ENCODE assay signal across 22 cellular contexts in genomic region chr13:88411696-88412095, GRCh38.
"Had no signal": no experiment of that assay in that cellular context is flagged by ENCODE, and none has a peak within 500 bp of the region (broad histone marks: within the 10 kb centered on the region; RNA-seq: fewer than 3 reads in every experiment).

No MANE protein-coding gene starts in this region.

- H3K79me2 ChIP-seq: hepatocyte had no signal

- H3K27me3 ChIP-seq: colonic mucosa, esophagus squamous epithelium, gastrocnemius medialis, heart left ventricle, hepatocyte, left lung had no signal

- ATAC-seq: effector memory CD8-positive, alpha-beta T cell; esophagus mucosa; gastrocnemius medialis; heart left ventricle; left cardiac atrium; left lung; left ventricle myocardium superior; lower lobe of right lung; mucosa of descending colon had no signal

- H3K4me1 ChIP-seq: colonic mucosa, esophagus squamous epithelium, gastrocnemius medialis, heart left ventricle, left lung, lower lobe of right lung had no signal

- H3K36me3 ChIP-seq: colonic mucosa, esophagus squamous epithelium, gastrocnemius medialis, heart left ventricle, left lung, lower lobe of right lung had no signal

- H3K27ac ChIP-seq: colonic mucosa, epithelial cell of prostate, esophagus squamous epithelium, gastrocnemius medialis, heart left ventricle, hepatocyte, left lung, lower lobe of right lung had no signal

- H3K4me2 ChIP-seq: hepatocyte had no signal

- H3K9me3 ChIP-seq: colonic mucosa, esophagus squamous epithelium, gastrocnemius medialis, left lung, lower lobe of right lung, mucosa of descending colon had no signal

- H3K4me3 ChIP-seq: colonic mucosa, esophagus squamous epithelium, gastrocnemius medialis, heart left ventricle, hepatocyte, left lung, lower lobe of right lung, mucosa of descending colon had no signal

- DNase-seq: colonic mucosa; cortex of kidney; effector CD8-positive, alpha-beta T cell; effector memory CD8-positive, alpha-beta T cell; endodermal cell; erythroblast; esophagus squamous epithelium; foreskin fibroblast; foreskin melanocyte; gastrocnemius medialis; glutamatergic neuron; heart left ventricle; immature natural killer cell; left cardiac atrium; left lung; left ventricle myocardium superior; lower lobe of right lung; mesenchymal stem cell; mucosa of descending colon had no signal

- H2AFZ ChIP-seq: hepatocyte had no signal
